In the genomic region with DNA sequence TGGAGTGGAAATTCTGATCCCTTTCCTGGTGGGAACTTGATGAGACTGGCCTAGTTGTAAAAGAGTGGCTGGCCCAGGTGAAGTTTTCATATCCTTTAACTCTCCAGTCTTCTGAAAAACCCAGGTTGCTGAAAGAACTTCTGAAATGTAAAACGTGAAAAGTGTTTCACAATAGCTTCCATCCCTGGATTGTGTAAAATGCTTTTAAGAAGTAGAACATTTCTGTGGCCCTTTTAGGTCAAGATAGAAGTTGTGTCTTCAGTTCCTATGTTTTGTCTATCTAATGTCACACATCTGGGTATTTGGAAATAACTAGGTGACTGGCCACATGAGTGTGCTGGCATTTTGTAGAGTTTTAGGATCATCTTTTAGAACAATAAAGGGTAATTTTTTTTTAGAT, we compare ENCODE assay signal across 22 cellular contexts.
"Had no signal": no experiment of that assay in that cellular context is flagged by ENCODE, and none has a peak within 500 bp of the region (broad histone marks: within the 10 kb centered on the region; RNA-seq: fewer than 3 reads in every experiment).

No MANE protein-coding gene starts in this region.

- H3K27ac Mint-ChIP-seq: memory B cell, mesothelial cell of epicardium, natural killer cell, type B pancreatic cell had no signal

- H3K9me3 ChIP-seq: esophagus muscularis mucosa, gastroesophageal sphincter, left ventricle myocardium inferior, lower lobe of right lung, ovary, right atrium auricular region, suprapubic skin, thyroid gland, uterus had no signal

- H3K27ac ChIP-seq: epithelial cell of prostate, esophagus muscularis mucosa, gastroesophageal sphincter, left ventricle myocardium inferior, lower lobe of right lung, ovary, right atrium auricular region, suprapubic skin, thyroid gland, uterus had no signal

- H3K4me3 Mint-ChIP-seq: memory B cell, mesothelial cell of epicardium, natural killer cell, neural crest cell, type B pancreatic cell had no signal

- H3K4me1 ChIP-seq: gastroesophageal sphincter, left ventricle myocardium inferior, lower lobe of right lung, right atrium auricular region, uterus had no signal

- H3K4me1 Mint-ChIP-seq: mesothelial cell of epicardium had no signal

- H3K9me3 Mint-ChIP-seq: type B pancreatic cell had no signal

- H3K27me3 ChIP-seq: esophagus muscularis mucosa, gastroesophageal sphincter, ovary, right atrium auricular region, suprapubic skin, thyroid gland, uterus had no signal

- H3K4me3 ChIP-seq: esophagus muscularis mucosa, gastroesophageal sphincter, left ventricle myocardium inferior, lower lobe of right lung, ovary, right atrium auricular region, smooth muscle cell, suprapubic skin, thyroid gland, uterus had no signal

- DNase-seq: cortex of kidney; effector memory CD4-positive, alpha-beta T cell; glutamatergic neuron; left cardiac atrium; left ventricle myocardium inferior; lower lobe of right lung; natural killer cell; ovary; stimulated activated CD4-positive, alpha-beta T cell treated with anti-CD3 and anti-CD28 coated beads, Interleukin-2, amount 100 ng/mL, for 48 hours; stimulated activated naive CD8-positive, alpha-beta T cell treated with anti-CD3 and anti-CD28 coated beads, Interleukin-15, Interleukin-2, amounts not matched to agents 100 U/mL and 50 U/mL, for 24 hours; thyroid gland; uterus had no signal

- H3K36me3 Mint-ChIP-seq: mesothelial cell of epicardium, natural killer cell, type B pancreatic cell had no signal

- ATAC-seq: gastroesophageal sphincter; left cardiac atrium; lower lobe of right lung; natural killer cell; stimulated activated naive CD8-positive, alpha-beta T cell treated with anti-CD3 and anti-CD28 coated beads, Interleukin-15, Interleukin-2, amounts not matched to agents 100 U/mL and 50 U/mL, for 24 hours had no signal

- H3K4me2 ChIP-seq: smooth muscle cell had no signal

- H3K36me3 ChIP-seq: esophagus muscularis mucosa, gastroesophageal sphincter, left ventricle myocardium inferior, lower lobe of right lung, ovary, right atrium auricular region, suprapubic skin, thyroid gland, uterus had no signal
